22 cellular contexts compared by ENCODE assay signal in the genomic region with DNA sequence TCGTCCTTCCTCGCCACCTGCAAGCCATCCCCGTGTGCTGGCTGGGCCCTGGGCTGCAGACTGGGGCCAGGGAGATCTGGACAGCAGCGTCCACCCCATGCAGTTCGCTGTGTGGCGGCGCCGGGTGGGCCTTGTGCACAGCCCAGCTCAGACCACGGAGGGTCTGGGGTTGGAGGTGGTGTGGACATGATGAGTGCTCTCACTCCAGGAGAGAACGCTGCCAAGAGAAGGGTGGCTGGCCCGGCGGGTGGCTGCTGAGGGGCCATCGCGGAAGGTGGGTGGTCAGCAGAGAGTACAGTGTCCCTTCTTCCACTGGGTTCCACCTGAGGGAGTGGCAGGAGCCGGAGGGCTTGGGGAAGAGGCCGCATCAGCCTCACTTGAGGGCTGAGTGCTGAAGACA. TPM values are rescaled to one million over a fixed set of nuclear protein-coding genes. Genes with fewer than 3 reads are reported as not detected.
DNase-seq lines count a peak whose midpoint lies in the region; FAIRE-seq and TF ChIP-seq lines count a peak whose summit lies in the region.
"Had no signal": no experiment of that assay in that cellular context is flagged by ENCODE, and none has a peak within 500 bp of the region (broad histone marks: within the 10 kb centered on the region; RNA-seq: fewer than 3 reads in every experiment).

No MANE protein-coding gene starts in this region.

- no peak overlapping the region for H3K14ac ChIP-seq in neuronal stem cell (ENCODE audit: low read length)

- no peak overlapping the region for H3K4ac ChIP-seq in neuronal stem cell (ENCODE audit: low read length)

- H2BK12ac ChIP-seq in neuronal stem cell (ENCODE audit: low read length) = no peak overlapping the region

- no peak overlapping the region for H2BK5ac ChIP-seq in neuronal stem cell (ENCODE audit: low read length)

- intact Hi-C loops in testis (cut with DNase I; ENCODE audit: low total_unique reads) (no loop called here), sigmoid colon (cut with DNase I) (no loop called here)

- no peak for TF ChIP-seq EP300 in sigmoid colon (IDR thresholded peaks at IDR 0.05)

- peak overlapping the region; percentile 20 for H3K27ac ChIP-seq in cingulate gyrus (ENCODE audit: low read depth, low read length)
- no peak overlapping the region for H3K27ac ChIP-seq in neuronal stem cell (replicated peaks; ENCODE audit: low read length)
- H3K27ac ChIP-seq in testis = peak overlapping the region; percentile 62 to 64
- peak overlapping the region in 1 of 4 donors; percentile 93 for H3K27ac ChIP-seq in sigmoid colon

- no peak overlapping the region for H2AK5ac ChIP-seq in neuronal stem cell (ENCODE audit: low read depth, low read length)

- no peak overlapping the region for H3K9ac ChIP-seq in neuronal stem cell (ENCODE audit: low read depth, low read length, poor library complexity)

- H2BK15ac ChIP-seq in neuronal stem cell (ENCODE audit: low read length) = no peak overlapping the region

- H3K36me3 ChIP-seq in H7 (replicated peaks; ENCODE audit: control insufficient read depth, insufficient read depth, low read length) (no peaks in the 10 kb centered on the region), neuronal stem cell (replicated peaks in 1 of 2; ENCODE audit: control insufficient read depth in 2 of 2, insufficient read depth in 2 of 2, low read length in 2 of 2) (no peaks in the 10 kb centered on the region), testis (ENCODE audit: low read depth, missing control alignments) (no peaks in the 10 kb centered on the region), sigmoid colon (no peaks in the 10 kb centered on the region)
- H3K36me3 ChIP-seq: HAP-1, right atrium auricular region, stomach, uterus had no signal

- H3K4me2 ChIP-seq in neuronal stem cell (ENCODE audit: insufficient read depth, low read length, poor library complexity, severe bottlenecking) = no peak overlapping the region

- peak; percentile 62 for DNase-seq in H7
- no peak for DNase-seq in neuronal stem cell (ENCODE audit: low spot score)
- no peak for DNase-seq in testis
- no peak for DNase-seq in NCI-H345 (lab: John Stamatoyannopoulos, UW)
- DNase-seq in sigmoid colon = no peak
- DNase-seq in activated gamma-delta T cell (lab: John Stamatoyannopoulos, UW) = no peak
- DNase-seq in HTR-8/SVneo (ENCODE audit: insufficient read length, low spot score) = no peak
- DNase-seq: activated CD4-positive, alpha-beta T cell treated with anti-CD3 and anti-CD28 coated beads, Interleukin-2, amount 10 ng/mL, durations not matched to agents 24 days and 14 days; IMR-90; naive B cell; NCI-H1092 treated with DMSO at 0.1 percent for 48 hours; NCI-H1930; NCI-H69; stimulated activated CD4-positive, alpha-beta T cell treated with anti-CD3 and anti-CD28 coated beads, Interleukin-15, amount 100 ng/mL, for 24 hours; stomach; uterus had no signal

- no peak overlapping the region for H2AFZ ChIP-seq in neuronal stem cell (ENCODE audit: low read length)

- TF ChIP-seq POLR2A in testis (IDR thresholded peaks at IDR 0.05) = no peak
- TF ChIP-seq POLR2A in sigmoid colon (IDR thresholded peaks at IDR 0.05) = no peak

- no peak overlapping the region for H3K4me3 ChIP-seq in H7 (ENCODE audit: insufficient read depth, low read depth, low read length)
- no peak overlapping the region for H3K4me3 ChIP-seq in neuronal stem cell (ENCODE audit: low read length in 2 of 2)
- H3K4me3 ChIP-seq in testis = no peak overlapping the region
- H3K4me3 ChIP-seq in sigmoid colon = no peak overlapping the region
- H3K4me3 ChIP-seq: GM12878, HAP-1, right atrium auricular region, stomach, uterus had no signal

- FAIRE-seq in HTR-8/SVneo (lab: Jason Lieb, UNC) = no peak
- FAIRE-seq: astrocyte, D721Med, GM12878 had no signal

- no peak overlapping the region for H3K23ac ChIP-seq in neuronal stem cell (ENCODE audit: low read depth, low read length, poor library complexity)

- H3K9me3 ChIP-seq in neuronal stem cell (replicated peaks in 1 of 2; ENCODE audit: control insufficient read depth in 2 of 2, insufficient read depth in 1 of 2, low read depth in 1 of 2, low read length in 2 of 2) (no peaks in the 10 kb centered on the region), testis (no peaks in the 10 kb centered on the region), sigmoid colon (no peaks in the 10 kb centered on the region)
- H3K9me3 ChIP-seq: HAP-1, right atrium auricular region, stomach, uterus had no signal

- no peak overlapping the region for H2BK120ac ChIP-seq in neuronal stem cell (ENCODE audit: low read depth, low read length)

- WGBS in neuronal stem cell (ENCODE audit: extremely low coverage in 2 of 2, insufficient read length in 2 of 2, insufficient replicate concordance in 1 of 2), 2 donors = no CpG with 5 or more reads among the region's 16 CpGs
- WGBS in testis, 2 donors = 85 to 86% methylated on average over 7 to 16 of the region's 16 CpGs
- 93 to 94% methylated on average over 16 of the region's 16 CpGs for WGBS in sigmoid colon, 2 donors

- no peaks in the 10 kb centered on the region for H3K27me3 ChIP-seq in H7 (ENCODE audit: control insufficient read depth, insufficient read depth, low read length)
- no peaks in the 10 kb centered on the region for H3K27me3 ChIP-seq in neuronal stem cell (ENCODE audit: control insufficient read depth in 3 of 3, insufficient read depth in 3 of 3, low read depth in 1 of 3, low read length in 3 of 3)
- no peaks in the 10 kb centered on the region for H3K27me3 ChIP-seq in testis
- no peaks in the 10 kb centered on the region for H3K27me3 ChIP-seq in sigmoid colon
- H3K27me3 ChIP-seq: right atrium auricular region, stomach, uterus had no signal

- H4K8ac ChIP-seq in neuronal stem cell (ENCODE audit: low read depth, low read length) = no peak overlapping the region

- no peak overlapping the region for H4K91ac ChIP-seq in neuronal stem cell (ENCODE audit: low read depth, low read length, poor library complexity)

- H3K4me1 ChIP-seq in neuronal stem cell (ENCODE audit: control insufficient read depth in 2 of 2, insufficient read depth in 1 of 2, low read depth in 1 of 2, low read length in 2 of 2) (peaks cover 12 to 13% of the 10 kb centered on the region in 2 donors), testis (peaks cover 88% of the 10 kb centered on the region), sigmoid colon (peaks cover 0 to 90% (median 88%) of the 10 kb centered on the region in 4 donors)
- H3K4me1 ChIP-seq: HAP-1 had no signal

- peaks cover 56% of the 10 kb centered on the region for H3K79me1 ChIP-seq in neuronal stem cell (ENCODE audit: low read depth, low read length)

- H3K18ac ChIP-seq in neuronal stem cell (ENCODE audit: low read length) = peak overlapping the region; percentile 12

- TF ChIP-seq CTCF in testis (IDR thresholded peaks at IDR 0.05) = no peak
- no peak for TF ChIP-seq CTCF in sigmoid colon (IDR thresholded peaks at IDR 0.05)

RNA-seq across cellular contexts. Expression of a gene that starts 44.4 kb away (rescaled TPM):
- 17.7 and 23.2 TPM in 2 replicates for total RNA-seq in H7 (2014; rRNA removed; shearing (Covaris generic))
- 36.1 TPM for polyA plus RNA-seq in neuronal stem cell (2013, experiment 1 of 2)
- 36.3 TPM for polyA plus RNA-seq in neuronal stem cell (2013, experiment 2 of 2)
- total RNA-seq in testis (10 to 100 TPM; 47.3 to 61.0 TPM), sigmoid colon (10 to 100 TPM; 26.7 to 49.0 (median 31.4) TPM)
- polyA plus RNA-seq in testis (ENCODE audit: insufficient read depth, low read depth, low replicate concordance) (31.3 TPM), sigmoid colon (10 to 100 TPM; 27.6 to 50.8 (median 38.4) TPM)
